Comparison of ENCODE assay signal across 8 cellular contexts in genomic region chr5:138354926-138355378, GRCh38.
DNase-seq lines count a peak whose midpoint lies in the region; ATAC-seq and FAIRE-seq lines count a peak whose summit lies in the region.

No MANE protein-coding gene starts in this region.

- no peak overlapping the region for H3K27ac ChIP-seq in ACC112 (ENCODE audit: low read depth, low read length)

- peaks cover 37% of the 10 kb centered on the region for H3K4me1 ChIP-seq in ACC112 (ENCODE audit: control insufficient read depth, insufficient read depth, low read length, unreplicated experiment)

- ATAC-seq in GM18520 (IDR thresholded peaks at IDR 0.05; ENCODE audit: unreplicated experiment) = peak; percentile 49

- in situ Hi-C loops in T47D (cut with HindIII; ENCODE audit: low pct_unique_long_range_greater_than_20kb, low sequenced_read_pairs) = no loop called here

- H3K36me3 ChIP-seq in ACC112 (ENCODE audit: insufficient read depth, low read length) = peaks cover 8% of the 10 kb centered on the region; the same call in 1 of the 2 replicates

- DNase-seq in HPDE6-E6E7 (ENCODE audit: extremely low spot score) = peak; percentile 59
- peak; percentile 89 for DNase-seq in SW480 (ENCODE audit: low spot score)
- DNase-seq in T47D (ENCODE audit: low read depth in 1 of 2, low spot score in 1 of 2) = peak; percentile 60 to 86
- peak in 2 of 3 experiments; percentile 18 to 22 for DNase-seq in stimulated activated CD4-positive, alpha-beta T cell treated with anti-CD3 and anti-CD28 coated beads, TNF-alpha, amount 100 ng/mL, for 4 hours (ENCODE audit: low read depth in 3 of 3)
- no peak for DNase-seq in SKM-1 (lab: John Stamatoyannopoulos, UW; ENCODE audit: unreplicated experiment)

- H3K27me3 ChIP-seq in ACC112 (ENCODE audit: insufficient read depth, low read length) = no peaks in the 10 kb centered on the region

- no peak overlapping the region for H2AFZ ChIP-seq in ACC112 (ENCODE audit: low read length, unreplicated experiment)

- FAIRE-seq in islet of Langerhans (lab: Jason Lieb, UNC) = peak; percentile 9

- peaks cover 58% of the 10 kb centered on the region for H3K79me2 ChIP-seq in ACC112 (ENCODE audit: control insufficient read depth, insufficient read depth, low read length, unreplicated experiment)

- H3K4me3 ChIP-seq in ACC112 (ENCODE audit: low read depth, low read length) = peak overlapping the region; percentile 97
